In the genomic region with DNA sequence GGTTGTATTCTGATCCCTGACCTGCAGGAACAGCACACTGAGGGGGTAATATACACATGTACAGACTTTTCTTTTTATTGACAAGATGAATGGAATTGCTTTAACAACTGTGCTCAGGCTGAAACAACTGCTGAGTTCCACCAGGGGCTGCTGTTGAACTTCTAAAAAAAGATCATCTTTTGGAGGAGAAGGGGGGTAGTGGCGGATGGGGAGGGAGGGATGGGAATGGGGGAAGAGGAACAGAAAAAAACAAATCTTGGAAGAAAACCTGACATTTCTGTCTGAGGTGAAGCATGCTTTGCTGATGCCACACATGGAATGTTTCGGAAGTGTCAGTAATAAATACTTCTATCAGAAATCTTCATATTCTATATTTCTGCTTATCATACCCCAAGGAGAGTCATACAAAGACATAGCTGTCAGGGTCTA, we compare ENCODE assay signal across 8 cellular contexts.
DNase-seq lines count a peak whose midpoint lies in the region; ATAC-seq and TF ChIP-seq lines count a peak whose summit lies in the region.

No MANE protein-coding gene starts in this region.

- H3K27ac Mint-ChIP-seq in stimulated activated naive CD8-positive, alpha-beta T cell treated with anti-CD3 and anti-CD28 coated beads, Interleukin-15, amount 100 ng/mL, for 72 hours = no peak overlapping the region

- ATAC-seq in HG02588 (IDR thresholded peaks at IDR 0.05; ENCODE audit: unreplicated experiment) = no peak
- no peak for ATAC-seq in stimulated activated naive CD8-positive, alpha-beta T cell treated with anti-CD3 and anti-CD28 coated beads, Interleukin-15, amount 100 ng/mL, for 72 hours

- TF ChIP-seq EP300 in Ishikawa (IDR thresholded peaks at IDR 0.05; ENCODE audit: borderline replicate concordance) = no peak
- TF ChIP-seq EP300 in stomach (IDR thresholded peaks at IDR 0.05) = no peak

- no peaks in the 10 kb centered on the region for H3K4me1 ChIP-seq in stomach

- H3K4me3 Mint-ChIP-seq in stimulated activated naive CD8-positive, alpha-beta T cell treated with anti-CD3 and anti-CD28 coated beads, Interleukin-15, amount 100 ng/mL, for 72 hours = no peak overlapping the region

- H3K36me3 ChIP-seq in stomach = no peaks in the 10 kb centered on the region

- in situ Hi-C loops in SK-MEL-5 (cut with HindIII; ENCODE audit: low pct_unique_long_range_greater_than_20kb, low sequenced_read_pairs) = no loop called here

- TF ChIP-seq POLR2A in stomach (IDR thresholded peaks at IDR 0.05) = no peak

- H3K4me1 Mint-ChIP-seq in stimulated activated naive CD8-positive, alpha-beta T cell treated with anti-CD3 and anti-CD28 coated beads, Interleukin-15, amount 100 ng/mL, for 72 hours = no peaks in the 10 kb centered on the region

- peaks cover 9% of the 10 kb centered on the region for H3K27me3 Mint-ChIP-seq in stimulated activated naive CD8-positive, alpha-beta T cell treated with anti-CD3 and anti-CD28 coated beads, Interleukin-15, amount 100 ng/mL, for 72 hours

- H3K4me3 ChIP-seq in stomach = no peak overlapping the region

- H3K9me3 ChIP-seq in stomach = no peaks in the 10 kb centered on the region

- peak; percentile 65 for TF ChIP-seq RAD21 in Ishikawa (IDR thresholded peaks at IDR 0.05; ENCODE audit: low read depth)

- peak in 5 of 7 experiments; percentile 22 to 44 (median 42) for TF ChIP-seq CTCF in stomach (IDR thresholded peaks at IDR 0.05)

- 35 to 54% (median 44%) methylated on average over 2 of the region's 2 CpGs for WGBS in stomach, 5 donors

- intact Hi-C loops in stomach (cut with DNase I; ENCODE audit: low total_unique reads) = no loop called here

- no peak overlapping the region for H3K27ac ChIP-seq in stomach

- H3K9me3 Mint-ChIP-seq in stimulated activated naive CD8-positive, alpha-beta T cell treated with anti-CD3 and anti-CD28 coated beads, Interleukin-15, amount 100 ng/mL, for 72 hours = no peaks in the 10 kb centered on the region

- peaks cover 0 to 5% (median 0%) of the 10 kb centered on the region in 3 donors for H3K27me3 ChIP-seq in stomach

- DNase-seq in COLO668 (lab: John Stamatoyannopoulos, UW; ENCODE audit: unreplicated experiment) (peak; percentile 34), SK-MEL-5 (ENCODE audit: low read depth, low spot score) (peak; percentile 90), glomerular visceral epithelial cell (ENCODE audit: extremely low spot score) (peak; percentile 26), stomach (no peak)
- DNase-seq in activated CD8-positive, alpha-beta memory T cell treated with anti-CD3 and anti-CD28 coated beads, Interleukin-2, amount 50 U/mL, for 4 hours = no peak
- no peak for DNase-seq in stimulated activated naive CD8-positive, alpha-beta T cell treated with anti-CD3 and anti-CD28 coated beads, Interleukin-15, amount 100 ng/mL, for 72 hours

TF ChIP-seq in Ishikawa, 13 proteins besides CTCF, POLR2A, EP300 and RAD21:
- TF ChIP-seq TEAD4 (IDR thresholded peaks at IDR 0.05) = no peak

Comparison
In these comparisons a context has a peak if more than half of its experiments do, and no peak if none do; other contexts are left out.
1. DNase-seq: peak in COLO668 (single experiment), SK-MEL-5 (single experiment) and glomerular visceral epithelial cell (single experiment); none in stomach (single experiment), activated CD8-positive, alpha-beta memory T cell treated with anti-CD3 and anti-CD28 coated beads, Interleukin-2, amount 50 U/mL, for 4 hours (single experiment) and stimulated activated naive CD8-positive, alpha-beta T cell treated with anti-CD3 and anti-CD28 coated beads, Interleukin-15, amount 100 ng/mL, for 72 hours (0 of 2).